Comparison of ENCODE assay signal across 8 cellular contexts in the genomic region with DNA sequence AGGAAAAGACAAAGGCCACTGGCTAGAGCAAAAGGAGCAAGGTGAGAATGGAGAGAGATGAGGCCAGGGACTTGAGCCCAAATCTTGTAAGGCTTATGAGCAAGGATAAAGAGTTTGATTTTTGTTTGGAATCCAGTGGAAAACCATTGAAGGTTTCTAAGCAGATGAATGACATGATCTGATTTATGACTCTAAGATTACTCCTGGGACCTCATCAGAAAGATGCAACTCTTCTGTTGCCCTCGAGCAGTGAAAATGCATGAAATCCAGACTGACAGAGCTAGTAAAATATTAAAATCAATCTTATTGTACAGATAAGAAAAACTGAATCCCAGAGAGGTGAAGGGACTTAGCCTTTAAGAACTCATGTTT. TPM values are rescaled to one million over a fixed set of nuclear protein-coding genes. Genes with fewer than 3 reads are reported as not detected.
A peak's percentile ranks its signal among the peaks of the same experiment; 100 is the strongest.
DNase-seq lines count a peak whose midpoint lies in the region; ATAC-seq lines count a peak whose summit lies in the region.

No MANE protein-coding gene starts in this region.

- H3K36me3 ChIP-seq in subcutaneous abdominal adipose tissue (ENCODE audit: control insufficient read depth in 5 of 5, insufficient read depth in 5 of 5, low read length in 5 of 5), result no peaks in the 10 kb centered on the region

- H3K4me3 ChIP-seq in subcutaneous abdominal adipose tissue (ENCODE audit: low read depth in 1 of 5, low read length in 5 of 5), result peak overlapping the region; percentile 82 to 99 (median 99)

- H3K27me3 Mint-ChIP-seq in T-helper 1 cell treated with Interleukin-12 subunit alpha and Interleukin-12 subunit beta and Interleukin-4 antibody, amounts not matched to agents 30 μg/mL and 1 μg/mL, for 36 hours (ENCODE audit: low read depth), result no peaks in the 10 kb centered on the region
- H3K27me3 Mint-ChIP-seq in activated naive CD8-positive, alpha-beta T cell, result no peaks in the 10 kb centered on the region
- H3K27me3 Mint-ChIP-seq in immature natural killer cell (ENCODE audit: low read depth in 3 of 3), result peaks cover 0 to 10% (median 9%) of the 10 kb centered on the region in 3 donors

- H3K9me3 Mint-ChIP-seq in T-helper 1 cell treated with Interleukin-12 subunit alpha and Interleukin-12 subunit beta and Interleukin-4 antibody, amounts not matched to agents 30 μg/mL and 1 μg/mL, for 36 hours, result no peaks in the 10 kb centered on the region
- H3K9me3 Mint-ChIP-seq in activated naive CD8-positive, alpha-beta T cell (ENCODE audit: low read depth), result no peaks in the 10 kb centered on the region
- no peaks in the 10 kb centered on the region for H3K9me3 Mint-ChIP-seq in immature natural killer cell

- no peaks in the 10 kb centered on the region for H3K27me3 ChIP-seq in subcutaneous abdominal adipose tissue (ENCODE audit: control insufficient read depth in 5 of 5, insufficient read depth in 4 of 5, low read length in 5 of 5)

- peaks cover 6 to 47% (median 34%) of the 10 kb centered on the region in 5 donors for H3K4me1 ChIP-seq in subcutaneous abdominal adipose tissue (ENCODE audit: control insufficient read depth in 5 of 5, insufficient read depth in 5 of 5, low read length in 5 of 5)

- H3K27ac ChIP-seq in subcutaneous abdominal adipose tissue (ENCODE audit: low read depth, low read length), result peak overlapping the region; percentile 90

- peak overlapping the region; percentile 85 for H3K27ac Mint-ChIP-seq in T-helper 1 cell treated with Interleukin-12 subunit alpha and Interleukin-12 subunit beta and Interleukin-4 antibody, amounts not matched to agents 30 μg/mL and 1 μg/mL, for 36 hours
- H3K27ac Mint-ChIP-seq in activated naive CD8-positive, alpha-beta T cell, result peak overlapping the region; percentile 88
- H3K27ac Mint-ChIP-seq in immature natural killer cell, result peak overlapping the region; percentile 95 to 99 (median 96)

- ATAC-seq in HG03521 (IDR thresholded peaks at IDR 0.05; ENCODE audit: unreplicated experiment), result no peak

- peak overlapping the region; percentile 84 to 99 (median 95) for H3K9ac ChIP-seq in subcutaneous abdominal adipose tissue (ENCODE audit: low read length in 5 of 5)

- no peaks in the 10 kb centered on the region for H3K9me3 ChIP-seq in subcutaneous abdominal adipose tissue (ENCODE audit: control insufficient read depth in 5 of 5, low read length in 5 of 5)

- DNase-seq in T-helper 1 cell (no peak), immature natural killer cell (no peak), NCI-H1694 (lab: John Stamatoyannopoulos, UW) (no peak), Kasumi-1 (lab: John Stamatoyannopoulos, UW) (no peak)

- peaks cover 9% of the 10 kb centered on the region for H3K36me3 Mint-ChIP-seq in T-helper 1 cell treated with Interleukin-12 subunit alpha and Interleukin-12 subunit beta and Interleukin-4 antibody, amounts not matched to agents 30 μg/mL and 1 μg/mL, for 36 hours (ENCODE audit: low read depth)
- peaks cover 2% of the 10 kb centered on the region for H3K36me3 Mint-ChIP-seq in activated naive CD8-positive, alpha-beta T cell
- H3K36me3 Mint-ChIP-seq in immature natural killer cell, result peaks cover 0 to 3% (median 0%) of the 10 kb centered on the region in 3 donors

- peaks cover 36% of the 10 kb centered on the region for H3K4me1 Mint-ChIP-seq in T-helper 1 cell treated with Interleukin-12 subunit alpha and Interleukin-12 subunit beta and Interleukin-4 antibody, amounts not matched to agents 30 μg/mL and 1 μg/mL, for 36 hours (ENCODE audit: low read depth)
- H3K4me1 Mint-ChIP-seq in activated naive CD8-positive, alpha-beta T cell (ENCODE audit: low read depth), result peaks cover 70% of the 10 kb centered on the region
- peaks cover 55 to 69% of the 10 kb centered on the region in 2 donors for H3K4me1 Mint-ChIP-seq in immature natural killer cell

- H3K4me3 Mint-ChIP-seq in T-helper 1 cell treated with Interleukin-12 subunit alpha and Interleukin-12 subunit beta and Interleukin-4 antibody, amounts not matched to agents 30 μg/mL and 1 μg/mL, for 36 hours, result peak overlapping the region; percentile 94
- peak overlapping the region; percentile 93 for H3K4me3 Mint-ChIP-seq in activated naive CD8-positive, alpha-beta T cell
- peak overlapping the region; percentile 95 to 98 (median 98) for H3K4me3 Mint-ChIP-seq in immature natural killer cell

RNA-seq across cellular contexts. Expression of a gene that starts 0.7 kb away (rescaled TPM):
- polyA plus RNA-seq in immature natural killer cell, result 10 to 100 TPM in 1 of 3 donors, 1 to 10 TPM in 2; 4.6 to 14.1 (median 6.0) TPM

RNA-seq across cellular contexts. Expression of a gene that starts 0.7 kb away (rescaled TPM):
- 10 to 100 TPM; 11.5 to 20.1 (median 12.7) TPM for polyA plus RNA-seq in immature natural killer cell
